In the genomic region with DNA sequence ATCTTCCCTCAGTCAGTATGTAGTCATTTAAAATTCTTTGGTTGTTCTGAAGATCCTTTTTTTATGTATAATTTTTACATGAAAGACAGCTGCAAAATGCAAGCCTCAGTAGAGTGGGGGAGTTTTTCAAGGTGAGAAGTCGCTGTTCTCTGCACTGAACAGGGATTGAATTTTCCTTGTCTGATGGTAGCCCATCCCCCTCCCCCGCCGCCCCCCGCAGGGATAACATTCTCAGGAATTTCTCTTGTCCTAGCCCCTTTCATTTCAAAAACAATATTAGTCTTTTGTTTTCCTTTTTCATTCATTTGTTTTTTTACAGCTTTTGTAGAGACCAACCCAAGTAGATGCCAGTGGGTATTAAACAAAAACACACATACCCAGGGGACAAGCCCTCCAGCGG, we compare ENCODE assay signal across 6 cellular contexts. TPM values are rescaled to one million over a fixed set of nuclear protein-coding genes. Genes with fewer than 3 reads are reported as not detected.
DNase-seq lines count a peak whose midpoint lies in the region; ATAC-seq and TF ChIP-seq lines count a peak whose summit lies in the region.
"Not testable (repeated sequence)": the region's sequence is repeated elsewhere in the genome, so short reads cannot be mapped to it uniquely, and the experiment has no call there.

No MANE protein-coding gene starts in this region.

- H3K18ac ChIP-seq in neuronal stem cell (ENCODE audit: low read length), result not testable (repeated sequence)

- H3K27ac ChIP-seq in GM23338 (ENCODE audit: low read depth) (peak overlapping the region; percentile 95), HUES48 (ENCODE audit: low read depth, low read length) (peak overlapping the region; percentile 73), neuronal stem cell (replicated peaks; ENCODE audit: low read length) (peak overlapping the region; percentile 58)
- H3K27ac ChIP-seq in endodermal cell (ENCODE audit: low read depth, low read length), result not testable (repeated sequence)

- not testable (repeated sequence) for H3K27me3 ChIP-seq in GM23338 (ENCODE audit: insufficient read depth); HUES48 (ENCODE audit: control insufficient read depth, insufficient read depth, low read length); endodermal cell (ENCODE audit: control insufficient read depth, insufficient read depth, low read length, poor library complexity, severe bottlenecking); neuronal stem cell (ENCODE audit: control insufficient read depth in 3 of 3, insufficient read depth in 3 of 3, low read depth in 1 of 3, low read length in 3 of 3)

- H3K36me3 Mint-ChIP-seq in GM23338 (ENCODE audit: low read depth), result peaks cover 19% of the 10 kb centered on the region
- H3K36me3 Mint-ChIP-seq in endodermal cell (ENCODE audit: low read depth), result not testable (repeated sequence)

- not testable (repeated sequence) for H3K9ac ChIP-seq in HUES48 (ENCODE audit: low read depth, low read length); endodermal cell (ENCODE audit: extremely low read depth, low read length, poor library complexity, severe bottlenecking); neuronal stem cell (ENCODE audit: low read depth, low read length, poor library complexity)

- peak overlapping the region; percentile 51 for H3K4me3 Mint-ChIP-seq in GM23338
- H3K4me3 Mint-ChIP-seq in endodermal cell, result not testable (repeated sequence)

- H3K4me3 ChIP-seq in GM23338, result peak overlapping the region; percentile 36
- not testable (repeated sequence) for H3K4me3 ChIP-seq in HUES48 (ENCODE audit: low read depth, low read length); endodermal cell (ENCODE audit: low read length); neuronal stem cell (ENCODE audit: low read length in 2 of 2)

- not testable (repeated sequence) for H2BK15ac ChIP-seq in neuronal stem cell (ENCODE audit: low read length)

- not testable (repeated sequence) for H2AK5ac ChIP-seq in neuronal stem cell (ENCODE audit: low read depth, low read length)

- H3K27ac Mint-ChIP-seq in GM23338 (peak overlapping the region; percentile 70), endodermal cell (peak overlapping the region; percentile 70)

- TF ChIP-seq CTCF in GM23338 (conservative IDR thresholded peaks at IDR 0.05; ENCODE audit: low read depth in 2 of 2); endodermal cell (conservative IDR thresholded peaks at IDR 0.05): not testable (repeated sequence)

- not testable (repeated sequence) for H3K9me2 ChIP-seq in GM23338 (ENCODE audit: insufficient read depth)

- H3K27me3 Mint-ChIP-seq in GM23338 (ENCODE audit: insufficient read depth, low read depth, poor library complexity) (peaks cover 12% of the 10 kb centered on the region), endodermal cell (ENCODE audit: insufficient read depth) (peaks cover 19% of the 10 kb centered on the region)

- not testable (repeated sequence) for H3K14ac ChIP-seq in neuronal stem cell (ENCODE audit: low read length)

- H2BK12ac ChIP-seq in neuronal stem cell (ENCODE audit: low read length), result not testable (repeated sequence)

- peaks cover 26% of the 10 kb centered on the region for H3K9me3 Mint-ChIP-seq in GM23338
- H3K9me3 Mint-ChIP-seq in endodermal cell, result peaks cover 16% of the 10 kb centered on the region

- WGBS in endodermal cell (ENCODE audit: insufficient coverage in 1 of 2, insufficient read length in 1 of 2), 2 experiments, result 5% methylated on average over 4 of the region's 5 CpGs; no CpG with 5 or more reads in 1 of the 2 experiments
- no CpG with 5 or more reads among the region's 5 CpGs for WGBS in neuronal stem cell (ENCODE audit: extremely low coverage in 2 of 2, insufficient read length in 2 of 2, insufficient replicate concordance in 1 of 2), 2 donors

- H3K4me2 ChIP-seq in GM23338, result peak overlapping the region; percentile 70
- H3K4me2 ChIP-seq in neuronal stem cell (ENCODE audit: insufficient read depth, low read length, poor library complexity, severe bottlenecking), result not testable (repeated sequence)

- H2AFZ ChIP-seq in GM23338; neuronal stem cell (ENCODE audit: low read length): not testable (repeated sequence)

- not testable (repeated sequence) for H2BK120ac ChIP-seq in neuronal stem cell (ENCODE audit: low read depth, low read length)

- H4K91ac ChIP-seq in neuronal stem cell (ENCODE audit: low read depth, low read length, poor library complexity), result not testable (repeated sequence)

- H3K79me1 ChIP-seq in neuronal stem cell (ENCODE audit: low read depth, low read length), result not testable (repeated sequence)

- peaks cover 24% of the 10 kb centered on the region for H3K4me1 ChIP-seq in GM23338 (ENCODE audit: insufficient read depth)
- peaks cover 15% of the 10 kb centered on the region; the same call in 1 of the 2 replicates for H3K4me1 ChIP-seq in HUES48 (ENCODE audit: control insufficient read depth, insufficient read depth, low read length)
- not testable (repeated sequence) for H3K4me1 ChIP-seq in endodermal cell (ENCODE audit: control insufficient read depth, insufficient read depth, low read length); neuronal stem cell (ENCODE audit: control insufficient read depth in 2 of 2, insufficient read depth in 1 of 2, low read depth in 1 of 2, low read length in 2 of 2)

- H4K20me1 ChIP-seq in GM23338 (replicated peaks; ENCODE audit: insufficient read depth), result not testable (repeated sequence)

- ATAC-seq in GM23338, result peak; percentile 29

- H3K36me3 ChIP-seq in GM23338 (ENCODE audit: insufficient read depth); HUES48 (ENCODE audit: control insufficient read depth, insufficient read depth, low read length); endodermal cell (ENCODE audit: control insufficient read depth, insufficient read depth, low read length); neuronal stem cell (replicated peaks in 1 of 2; ENCODE audit: control insufficient read depth in 2 of 2, insufficient read depth in 2 of 2, low read length in 2 of 2): not testable (repeated sequence)

- H3K23ac ChIP-seq in neuronal stem cell (ENCODE audit: low read depth, low read length, poor library complexity), result not testable (repeated sequence)

- H3K4me1 Mint-ChIP-seq in GM23338, result peaks cover 40% of the 10 kb centered on the region
- not testable (repeated sequence) for H3K4me1 Mint-ChIP-seq in endodermal cell

- not testable (repeated sequence) for H3K4ac ChIP-seq in neuronal stem cell (ENCODE audit: low read length)

- not testable (repeated sequence) for H3K79me2 ChIP-seq in GM23338 (replicated peaks; ENCODE audit: insufficient read depth)

- not testable (repeated sequence) for H4K8ac ChIP-seq in neuronal stem cell (ENCODE audit: low read depth, low read length)

- DNase-seq in GM23338 (ENCODE audit: low spot score) (peak; percentile 72), ecto neural progenitor cell (ENCODE audit: low spot score) (peak; percentile 58), endodermal cell (peak; percentile 90), iPS-NIHi7 (ENCODE audit: extremely low spot score) (peak; percentile 13), neuronal stem cell (ENCODE audit: low spot score) (peak; percentile 43)

- H2BK5ac ChIP-seq in neuronal stem cell (ENCODE audit: low read length), result not testable (repeated sequence)

- not testable (repeated sequence) for H3F3A ChIP-seq in GM23338 (replicated peaks; ENCODE audit: low read depth)

- H3K9me3 ChIP-seq in HUES48 (ENCODE audit: control insufficient read depth, insufficient read depth, low read length); endodermal cell (ENCODE audit: control insufficient read depth, low read length); neuronal stem cell (replicated peaks in 1 of 2; ENCODE audit: control insufficient read depth in 2 of 2, insufficient read depth in 1 of 2, low read depth in 1 of 2, low read length in 2 of 2): not testable (repeated sequence)

RNA-seq across cellular contexts. Expression of a gene that starts 2.9 kb away (rescaled TPM):
- 3.2 and 4.2 TPM in 2 replicates for total RNA-seq in GM23338 (2014; rRNA removed; shearing (Covaris generic))
- 5.5 and 13.9 TPM in 2 replicates for polyA plus RNA-seq in GM23338 (2016; fragmentation: Nextera tagmentation; extraction: Ambion mirVana)
- 1 to 10 TPM in 1 of 2 donors, under 1 TPM in 1; 0.81 to 1.3 TPM for total RNA-seq in endodermal cell
- polyA plus RNA-seq in endodermal cell (2013, experiment 1 of 2), result 0.25 TPM
- 0.46 TPM for polyA plus RNA-seq in endodermal cell (2013, experiment 2 of 2)
- polyA plus RNA-seq in neuronal stem cell (2013, experiment 1 of 2), result 0.77 TPM
- polyA plus RNA-seq in neuronal stem cell (2013, experiment 2 of 2), result 0.76 TPM

RNA-seq across cellular contexts. Expression of a gene that starts 33.5 kb away (rescaled TPM):
- total RNA-seq in GM23338 (2014; rRNA removed; shearing (Covaris generic)), result 1.7 and 3.9 TPM in 2 replicates
- polyA plus RNA-seq in GM23338 (2016; fragmentation: Nextera tagmentation; extraction: Ambion mirVana), result 0.94 and 2.7 TPM in 2 replicates
- total RNA-seq in endodermal cell, result 1 to 10 TPM; 3.5 to 8.7 TPM
- 7.1 TPM for polyA plus RNA-seq in endodermal cell (2013, experiment 1 of 2)
- 7.9 TPM for polyA plus RNA-seq in endodermal cell (2013, experiment 2 of 2)
- polyA plus RNA-seq in neuronal stem cell (2013, experiment 1 of 2), result 4.3 TPM
- polyA plus RNA-seq in neuronal stem cell (2013, experiment 2 of 2), result 4.1 TPM

Comparison
In these comparisons a context has a peak if more than half of its experiments do, and no peak if none do; other contexts are left out.
1. DNase-seq: peak in every context shown above with its lines; median percentile 90 in endodermal cell; 72 in GM23338; 58 in ecto neural progenitor cell; 43 in neuronal stem cell; 13 in iPS-NIHi7.